Comparison of ENCODE assay signal across 20 cellular contexts in the genomic region with DNA sequence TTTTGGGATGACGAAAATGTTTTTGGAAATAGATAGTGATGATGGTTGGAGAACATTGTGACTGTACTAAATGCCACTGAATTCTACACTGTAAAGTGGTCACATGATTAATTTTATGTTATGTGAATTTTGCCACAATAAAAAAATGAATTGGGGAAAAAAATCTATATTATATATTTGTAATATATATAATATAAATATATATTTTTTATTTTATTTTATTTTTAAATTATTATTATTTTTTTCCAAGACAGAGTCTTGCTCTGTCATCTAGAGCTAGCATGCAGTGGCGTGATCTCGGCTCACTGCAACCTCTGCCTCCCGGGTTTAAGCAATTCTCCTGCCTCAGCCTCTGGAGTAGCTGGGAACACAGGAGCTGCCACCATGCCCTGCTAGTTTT.
"Had no signal": no experiment of that assay in that cellular context is flagged by ENCODE, and none has a peak within 500 bp of the region (broad histone marks: within the 10 kb centered on the region; RNA-seq: fewer than 3 reads in every experiment).

No MANE protein-coding gene starts in this region.

- H3K4me3 ChIP-seq: gastrocnemius medialis, hepatocyte, left ventricle myocardium inferior, lung, mucosa of descending colon, tibial nerve, vagina had no signal

- ATAC-seq: activated naive CD4-positive, alpha-beta T cell treated with anti-CD3 and anti-CD28 coated beads, Interleukin-2, amount 50 U/mL, for 72 hours; activated T-cell treated with anti-CD3 and anti-CD28 coated beads, Interleukin-2, amount 50 U/mL, for 72 hours; gastrocnemius medialis; mucosa of descending colon; natural killer cell treated with Interleukin-12 subunit alpha and Interleukin-12 subunit beta and Interleukin-15 and Interleukin-18, amount 100 ng/mL, for 72 hours; right cardiac atrium had no signal

- H3K27ac ChIP-seq: hepatocyte, left ventricle myocardium inferior, tibial nerve, vagina had no signal

- H3K27me3 ChIP-seq: gastrocnemius medialis, hepatocyte, tibial nerve, vagina had no signal

- H3K4me2 ChIP-seq: hepatocyte had no signal

- H3K79me2 ChIP-seq: hepatocyte had no signal

- H3K9me3 ChIP-seq: gastrocnemius medialis, left ventricle myocardium inferior, mucosa of descending colon, tibial nerve, vagina had no signal

- DNase-seq: activated CD4-positive, alpha-beta T cell treated with anti-CD3 and anti-CD28 coated beads for 4 hours; activated CD4-positive, alpha-beta T cell treated with anti-CD3 and anti-CD28 coated beads, Interleukin-2, amount 50 U/mL, for 4 hours; activated naive CD4-positive, alpha-beta T cell; activated T-cell treated with anti-CD3 and anti-CD28 coated beads for 4 hours; activated T-cell treated with anti-CD3 and anti-CD28 coated beads, Interleukin-2, amount 50 U/mL, for 72 hours; effector CD8-positive, alpha-beta T cell; gastrocnemius medialis; islet precursor cell; left ventricle myocardium inferior; mucosa of descending colon; posterior cingulate gyrus; right cardiac atrium; stimulated activated CD4-positive, alpha-beta T cell treated with anti-CD3 and anti-CD28 coated beads, Interleukin-2, amount 100 ng/mL, for 48 hours; stimulated activated naive CD4-positive, alpha-beta T cell treated with Interleukin-2 at 50 U/mL for 16 hours had no signal

- H3K36me3 ChIP-seq: gastrocnemius medialis, left ventricle myocardium inferior, tibial nerve, vagina had no signal
